ENCODE assay signal across 21 cellular contexts in the genomic region with DNA sequence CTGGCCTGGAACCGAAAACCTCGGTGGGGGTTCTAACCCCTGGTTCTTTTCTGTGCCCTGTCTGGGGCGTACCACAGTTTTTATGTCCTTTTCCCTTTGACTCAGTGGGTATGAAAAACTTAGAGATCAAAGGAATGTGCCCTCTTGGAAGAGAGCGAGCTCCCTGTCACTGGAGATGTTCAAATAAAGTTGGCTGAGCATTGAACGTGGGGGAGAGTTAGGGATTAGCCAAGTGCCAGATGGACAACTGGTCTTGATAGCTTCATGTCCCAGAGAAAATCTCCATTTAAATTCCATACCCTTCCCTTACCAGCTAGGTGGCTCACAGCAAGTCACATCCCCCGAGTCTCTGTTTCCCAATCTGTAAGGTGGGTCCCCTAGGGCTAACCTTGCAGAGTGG. TPM values are rescaled to one million over a fixed set of nuclear protein-coding genes. Genes with fewer than 3 reads are reported as not detected.
DNase-seq lines count a peak whose midpoint lies in the region; ATAC-seq and TF ChIP-seq lines count a peak whose summit lies in the region.
"Had no signal": no experiment of that assay in that cellular context is flagged by ENCODE, and none has a peak within 500 bp of the region (broad histone marks: within the 10 kb centered on the region; RNA-seq: fewer than 3 reads in every experiment).

No MANE protein-coding gene starts in this region.

- 72% methylated on average over 6 of the region's 6 CpGs for whole genome bisulfite sequencing in prostate gland

- H3K36me3 ChIP-seq in left ventricle myocardium inferior (no peaks in the 10 kb centered on the region), prostate gland (no peaks in the 10 kb centered on the region), uterus (no peaks in the 10 kb centered on the region)
- H3K36me3 ChIP-seq: brain microvascular endothelial cell, tibial artery had no signal

- H3K27ac ChIP-seq in left ventricle myocardium inferior (replicated peaks) (peak overlapping the region; percentile 93), layer of hippocampus (ENCODE audit: low read depth, low read length) (peak overlapping the region; percentile 76), prostate gland (peak overlapping the region; percentile 41 to 46), uterus (peak overlapping the region; percentile 65 to 72)
- H3K27ac ChIP-seq: brain microvascular endothelial cell, HL-60, KMS-11, tibial artery had no signal

- TF ChIP-seq CTCF in left ventricle myocardium inferior (IDR thresholded peaks at IDR 0.05; ENCODE audit: borderline replicate concordance) = no peak
- TF ChIP-seq CTCF in prostate gland (IDR thresholded peaks at IDR 0.05) = no peak
- TF ChIP-seq CTCF in uterus (IDR thresholded peaks at IDR 0.05) = no peak

- intact Hi-C loops in left ventricle myocardium inferior (cut with micrococcal nuclease) (no loop called here), Right ventricle myocardium superior (cut with DNase I) (no loop called here), prostate gland (cut with DNase I) (no loop called here), uterus (cut with DNase I; ENCODE audit: low total_unique reads) (no loop called here)

- H3K27me3 ChIP-seq in left ventricle myocardium inferior (ENCODE audit: low read depth) (peaks cover 9% of the 10 kb centered on the region), layer of hippocampus (ENCODE audit: control insufficient read depth, insufficient read depth, low read length) (no peaks in the 10 kb centered on the region), prostate gland (replicated peaks; ENCODE audit: insufficient read depth) (no peaks in the 10 kb centered on the region), uterus (no peaks in the 10 kb centered on the region)
- H3K27me3 ChIP-seq: brain microvascular endothelial cell had no signal

- H3K4me1 ChIP-seq in left ventricle myocardium inferior (peaks cover 100% of the 10 kb centered on the region), prostate gland (replicated peaks) (peaks cover 16% of the 10 kb centered on the region), uterus (no peaks in the 10 kb centered on the region)

- H3K4me3 ChIP-seq in left ventricle myocardium inferior (peak overlapping the region; percentile 37), prostate gland (no peak overlapping the region), uterus (no peak overlapping the region)
- H3K4me3 ChIP-seq: A549, tibial artery had no signal

- DNase-seq in left ventricle myocardium inferior (no peak), Right ventricle myocardium superior (no peak), prostate gland (ENCODE audit: low spot score) (no peak), uterus (no peak), NCI-H2196 (lab: John Stamatoyannopoulos, UW; ENCODE audit: unreplicated experiment) (no peak)
- no peak for DNase-seq in NK-92 treated with Interleukin-12 subunit alpha and Interleukin-12 subunit beta, amount 100 ng/mL, for 24 hours (lab: John Stamatoyannopoulos, UW)
- DNase-seq: activated B cell treated with CpG ODN at 0.5 μM for 24 hours; activated CD8-positive, alpha-beta memory T cell treated with anti-CD3 and anti-CD28 coated beads, Interleukin-2, amount 50 U/mL, for 4 hours; activated naive CD4-positive, alpha-beta T cell; brain microvascular endothelial cell; CD4-positive, alpha-beta memory T cell; effector memory CD4-positive, alpha-beta T cell; foreskin fibroblast; NCI-H1417 had no signal

- TF ChIP-seq POLR2A in prostate gland (IDR thresholded peaks at IDR 0.05) (no peak), uterus (IDR thresholded peaks at IDR 0.05) (no peak)

- ATAC-seq in Right ventricle myocardium superior (ENCODE audit: poor library complexity) = no peak
- ATAC-seq in HG03108 (IDR thresholded peaks at IDR 0.05; ENCODE audit: unreplicated experiment) = no peak
- ATAC-seq: A549 had no signal

- H3K9me3 ChIP-seq in left ventricle myocardium inferior (replicated peaks) (no peaks in the 10 kb centered on the region), prostate gland (no peaks in the 10 kb centered on the region), uterus (no peaks in the 10 kb centered on the region)
- H3K9me3 ChIP-seq: A549, tibial artery had no signal

RNA-seq across cellular contexts. Expression of a gene that starts 9.5 kb away (rescaled TPM):
- total RNA-seq in left ventricle myocardium inferior (21.3 TPM), Right ventricle myocardium superior (23.0 TPM), prostate gland (100 to 1,000 TPM in 1 of 2 donors, 10 to 100 TPM in 1; 78.5 to 347 TPM), uterus (10 to 100 TPM in 1 of 4 donors, 1 to 10 TPM in 3; 6.5 to 87.0 (median 7.8) TPM)

RNA-seq across cellular contexts. Expression of a gene that starts 30.1 kb away (rescaled TPM):
- total RNA-seq in left ventricle myocardium inferior (0.36 TPM), Right ventricle myocardium superior (0.48 TPM), prostate gland (not detected), uterus (1 to 10 TPM in 3 of 4 donors, not detected in 1; 1.0 to 3.2 (median 2.5) TPM)
- total RNA-seq: activated B cell treated with CpG ODN at 0.5 μM for 24 hours; CD4-positive, alpha-beta memory T cell had no signal

RNA-seq across cellular contexts. Expression of a gene that starts 56.6 kb away (rescaled TPM):
- total RNA-seq in left ventricle myocardium inferior (not detected), Right ventricle myocardium superior (not detected), prostate gland (1 to 10 TPM in 1 of 2 donors, not detected in 1; 5.5 TPM), uterus (1 to 10 TPM in 1 of 4 donors, under 1 TPM in 1, not detected in 2; 0.18 to 5.4 TPM)
- total RNA-seq: activated B cell treated with CpG ODN at 0.5 μM for 24 hours; CD4-positive, alpha-beta memory T cell; mesenteric fat pad had no signal
